In the genomic region with DNA sequence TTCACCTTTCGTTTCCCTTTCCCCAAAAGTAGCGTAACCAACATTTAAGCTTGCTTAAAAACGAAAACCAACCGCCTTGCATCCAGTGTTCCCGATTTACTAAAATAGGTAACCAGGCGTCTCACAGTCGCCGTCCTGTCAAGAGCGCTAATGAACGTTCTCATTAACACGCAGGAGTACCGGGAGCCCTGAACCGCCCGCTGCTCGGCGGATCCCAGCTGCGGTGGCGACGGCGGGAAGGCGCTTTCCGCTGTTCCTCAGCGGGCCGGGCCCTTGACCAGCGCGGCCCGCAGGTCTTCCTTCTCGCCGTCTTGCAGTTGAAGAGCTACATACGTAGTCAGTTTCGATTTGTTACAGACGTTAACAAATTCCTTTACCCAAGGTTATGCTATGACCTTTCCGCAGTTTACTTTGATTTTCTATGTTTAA, we compare ENCODE assay signal across 8 cellular contexts. TPM values are rescaled to one million over a fixed set of nuclear protein-coding genes. Genes with fewer than 3 reads are reported as not detected.
DNase-seq lines count a peak whose midpoint lies in the region; ATAC-seq and TF ChIP-seq lines count a peak whose summit lies in the region.

No MANE protein-coding gene starts in this region.

- H3K9ac ChIP-seq in stomach smooth muscle (ENCODE audit: low read length in 2 of 2) (no peak overlapping the region), Karpas-422 (ENCODE audit: low read length) (no peak overlapping the region)

- intact Hi-C loops in lower leg skin (cut with DNase I; ENCODE audit: low total_unique reads), result no loop called here

- no peaks in the 10 kb centered on the region for H3K36me3 Mint-ChIP-seq in activated CD8-positive, alpha-beta memory T cell treated with anti-CD3 and anti-CD28 coated beads, Interleukin-2, amount 10 ng/mL, durations not matched to agents 7 days and 5 days

- H3K4me1 Mint-ChIP-seq in activated CD8-positive, alpha-beta memory T cell treated with anti-CD3 and anti-CD28 coated beads, Interleukin-2, amount 10 ng/mL, durations not matched to agents 7 days and 5 days, result peaks cover 19% of the 10 kb centered on the region

- 3 to 5% methylated on average over 29 to 33 of the region's 33 CpGs for WGBS in lower leg skin, 2 donors

- DNase-seq in NOMO-1 treated with DMSO at 0.1 percent for 48 hours (lab: John Stamatoyannopoulos, UW; ENCODE audit: unreplicated experiment), result peak; percentile 14
- DNase-seq in NOMO-1 (lab: John Stamatoyannopoulos, UW; ENCODE audit: unreplicated experiment in 2 of 2), result no peak
- no peak for DNase-seq in activated CD8-positive, alpha-beta memory T cell treated with anti-CD3 and anti-CD28 coated beads, Interleukin-2, amount 10 ng/mL, durations not matched to agents 7 days and 5 days
- DNase-seq in Karpas-422, result no peak
- DNase-seq in lower leg skin (ENCODE audit: low spot score in 2 of 2), result no peak
- no peak for DNase-seq in stimulated activated CD8-positive, alpha-beta memory T cell treated with anti-CD3 and anti-CD28 coated beads, Interleukin-4, amount 100 ng/mL, for 48 hours

- H3K27ac ChIP-seq in stomach smooth muscle (ENCODE audit: low read length), result no peak overlapping the region
- H3K27ac ChIP-seq in Karpas-422 (ENCODE audit: low read length), result no peak overlapping the region

- no peak for ATAC-seq in activated CD8-positive, alpha-beta memory T cell treated with anti-CD3 and anti-CD28 coated beads, Interleukin-2, amount 10 ng/mL, durations not matched to agents 7 days and 5 days

- H4K20me1 ChIP-seq in Karpas-422 (ENCODE audit: insufficient read depth, low read depth, low read length), result no peaks in the 10 kb centered on the region

- no peaks in the 10 kb centered on the region for H3K9me2 ChIP-seq in Karpas-422 (replicated peaks; ENCODE audit: insufficient read depth, low read length)

- H3K27me3 Mint-ChIP-seq in activated CD8-positive, alpha-beta memory T cell treated with anti-CD3 and anti-CD28 coated beads, Interleukin-2, amount 10 ng/mL, durations not matched to agents 7 days and 5 days, result peaks cover 85% of the 10 kb centered on the region

- no peak overlapping the region for H2AFZ ChIP-seq in Karpas-422 (ENCODE audit: low read length)

- no peaks in the 10 kb centered on the region for H3K79me2 ChIP-seq in Karpas-422 (ENCODE audit: low read length)

- H3K9me3 ChIP-seq in iPS-18c (ENCODE audit: control insufficient read depth, insufficient read depth, low read length) (peaks cover 2% of the 10 kb centered on the region), stomach smooth muscle (ENCODE audit: control insufficient read depth in 2 of 2, low read length in 2 of 2) (peaks cover 8 to 13% of the 10 kb centered on the region in 2 donors), Karpas-422 (ENCODE audit: low read length) (peaks cover 4% of the 10 kb centered on the region)

- H3K27me3 ChIP-seq in stomach smooth muscle (ENCODE audit: control insufficient read depth in 1 of 2, insufficient read depth in 2 of 2, low read length in 2 of 2) (peaks cover 63 to 88% of the 10 kb centered on the region in 2 donors), Karpas-422 (ENCODE audit: low read length) (no peaks in the 10 kb centered on the region; the same call in 1 of the 2 replicates)

- H3K4me3 ChIP-seq in iPS-18c (ENCODE audit: insufficient read depth, low read depth, low read length) (peak overlapping the region; percentile 17; the same call in 1 of the 2 replicates), stomach smooth muscle (ENCODE audit: low read length in 2 of 2) (peak overlapping the region; percentile 67 to 77), Karpas-422 (ENCODE audit: low read length) (no peak overlapping the region), lower leg skin (ENCODE audit: low read depth, poor library complexity, severe bottlenecking) (no peak overlapping the region)

- TF ChIP-seq CTCF in lower leg skin (IDR thresholded peaks at IDR 0.05), result no peak

- H3K36me3 ChIP-seq in stomach smooth muscle (ENCODE audit: control insufficient read depth in 2 of 2, insufficient read depth in 2 of 2, low read length in 2 of 2) (no peaks in the 10 kb centered on the region), Karpas-422 (ENCODE audit: insufficient read depth, low read length) (no peaks in the 10 kb centered on the region)

- no peaks in the 10 kb centered on the region for H3K9me3 Mint-ChIP-seq in activated CD8-positive, alpha-beta memory T cell treated with anti-CD3 and anti-CD28 coated beads, Interleukin-2, amount 10 ng/mL, durations not matched to agents 7 days and 5 days (ENCODE audit: low read depth)

- no peak overlapping the region for H3K27ac Mint-ChIP-seq in activated CD8-positive, alpha-beta memory T cell treated with anti-CD3 and anti-CD28 coated beads, Interleukin-2, amount 10 ng/mL, durations not matched to agents 7 days and 5 days

- H3K4me1 ChIP-seq in stomach smooth muscle (ENCODE audit: control insufficient read depth, insufficient read depth, low read length) (peaks cover 10% of the 10 kb centered on the region), Karpas-422 (ENCODE audit: low read length) (peaks cover 11% of the 10 kb centered on the region)

- TF ChIP-seq POLR2A in lower leg skin (IDR thresholded peaks at IDR 0.05), result no peak

- H3K4me3 Mint-ChIP-seq in activated CD8-positive, alpha-beta memory T cell treated with anti-CD3 and anti-CD28 coated beads, Interleukin-2, amount 10 ng/mL, durations not matched to agents 7 days and 5 days, result peak overlapping the region; percentile 65

- CTCF ChIA-PET in activated CD8-positive, alpha-beta memory T cell treated with anti-CD3 and anti-CD28 coated beads, Interleukin-2, amount 10 ng/mL, durations not matched to agents 7 days and 5 days (lab: Charles Lee), result interaction anchor here (1.6 to 1.7 kb wide), 2 partner anchors 54 to 125 kb away, joined by 3 to 7 read pairs; no protein-coding TSS in a partner anchor

- H3K4me2 ChIP-seq in Karpas-422 (ENCODE audit: low read depth, low read length, poor library complexity, severe bottlenecking), result no peak overlapping the region

RNA-seq across cellular contexts. Expression of a gene that starts 2.0 kb away (rescaled TPM):
- total RNA-seq in activated CD8-positive, alpha-beta memory T cell treated with anti-CD3 and anti-CD28 coated beads, Interleukin-2, amount 10 ng/mL, durations not matched to agents 7 days and 5 days, result not detected
- not detected in 2 replicates for total RNA-seq in Karpas-422 (2014; rRNA removed; shearing (Covaris generic); ENCODE audit: low replicate concordance)
- 1 to 10 TPM in 1 of 4 donors, not detected in 3; 1.2 TPM for total RNA-seq in lower leg skin

RNA-seq across cellular contexts. Expression of a gene that starts 46.2 kb away (rescaled TPM):
- total RNA-seq in activated CD8-positive, alpha-beta memory T cell treated with anti-CD3 and anti-CD28 coated beads, Interleukin-2, amount 10 ng/mL, durations not matched to agents 7 days and 5 days, result not detected
- total RNA-seq in Karpas-422 (2014; rRNA removed; shearing (Covaris generic); ENCODE audit: low replicate concordance), result not detected in 2 replicates
- not detected for total RNA-seq in lower leg skin

Comparison
In these comparisons a context has a peak if more than half of its experiments do, and no peak if none do; other contexts are left out.
1. H3K4me3 ChIP-seq: peak in iPS-18c (single experiment) and stomach smooth muscle (2 of 2); none in Karpas-422 (single experiment) and lower leg skin (single experiment).